In genomic region chr10:115063702-115064479, GRCh38 we compare ENCODE assay signal across 28 cellular contexts. TPM values are rescaled to one million over a fixed set of nuclear protein-coding genes. Genes with fewer than 3 reads are reported as not detected.
A peak's percentile ranks its signal among the peaks of the same experiment; 100 is the strongest.
DNase-seq lines count a peak whose midpoint lies in the region; ATAC-seq, FAIRE-seq and TF ChIP-seq lines count a peak whose summit lies in the region.
"Had no signal": no experiment of that assay in that cellular context is flagged by ENCODE, and none has a peak within 500 bp of the region (broad histone marks: within the 10 kb centered on the region; RNA-seq: fewer than 3 reads in every experiment).

No MANE protein-coding gene starts in this region.

- H3K27me3 ChIP-seq in BLaER1 treated with 17β-estradiol and CSF1 and Interleukin-3, amounts not matched to agents 10 nM and 100 nM: no peaks in the 10 kb centered on the region
- no peaks in the 10 kb centered on the region for H3K27me3 ChIP-seq in astrocyte (ENCODE audit: insufficient read depth, low read length)
- H3K27me3 ChIP-seq: ovary, tibial nerve had no signal

- no peaks in the 10 kb centered on the region for H3K79me2 ChIP-seq in astrocyte (ENCODE audit: insufficient read depth, low read length)

- H2AFZ ChIP-seq in astrocyte (ENCODE audit: low read depth, low read length): no peak overlapping the region

- H3K4me2 ChIP-seq in BLaER1 treated with 17β-estradiol and CSF1 and Interleukin-3, amounts not matched to agents 10 nM and 100 nM: peak overlapping the region in 10 of 11 experiments; percentile 3 to 83 (median 32); a peak in 14 of 22 replicates
- H3K4me2 ChIP-seq in astrocyte (ENCODE audit: low read length): no peak overlapping the region
- H3K4me2 ChIP-seq: KMS-11 had no signal

- peak overlapping the region in 2 of 11 experiments; percentile 15 to 42; a peak in 3 of 22 replicates for H3K27ac ChIP-seq in BLaER1 treated with 17β-estradiol and CSF1 and Interleukin-3, amounts not matched to agents 10 nM and 100 nM
- no peak overlapping the region for H3K27ac ChIP-seq in astrocyte (ENCODE audit: low read depth, low read length)
- H3K27ac ChIP-seq: heart left ventricle, KMS-11, ovary, tibial nerve, WERI-Rb-1 had no signal

- H3K9me3 Mint-ChIP-seq in IgD-negative memory B cell (peaks cover 0 to 2% (median 0%) of the 10 kb centered on the region in 3 donors), astrocyte (ENCODE audit: unreplicated experiment) (no peaks in the 10 kb centered on the region)
- H3K9me3 Mint-ChIP-seq: activated CD4-positive, alpha-beta memory T cell treated with anti-CD3 and anti-CD28 coated beads for 36 hours; central memory CD8-positive, alpha-beta T cell; naive thymus-derived CD8-positive, alpha-beta T cell; stimulated activated naive B cell treated with anti-CD40 and anti-IgM and Interleukin-4, amounts not matched to agents 10 μg/mL and 1 μg/mL and 100 μg/mL, for 72 hours; T-helper 1 cell treated with Interleukin-12 subunit alpha and Interleukin-12 subunit beta and Interleukin-4 antibody, amounts not matched to agents 30 μg/mL and 1 μg/mL, for 36 hours had no signal

- no peak for FAIRE-seq in astrocyte (lab: Jason Lieb, UNC)
- FAIRE-seq: D721Med, keratinocyte had no signal

- H3K4me3 Mint-ChIP-seq in IgD-negative memory B cell (peak overlapping the region in 3 of 4 donors; percentile 34 to 70 (median 64)), astrocyte (ENCODE audit: unreplicated experiment) (no peak overlapping the region)
- H3K4me3 Mint-ChIP-seq: activated CD4-positive, alpha-beta memory T cell treated with anti-CD3 and anti-CD28 coated beads for 36 hours; central memory CD8-positive, alpha-beta T cell; naive thymus-derived CD8-positive, alpha-beta T cell; stimulated activated naive B cell treated with anti-CD40 and anti-IgM and Interleukin-4, amounts not matched to agents 10 μg/mL and 1 μg/mL and 100 μg/mL, for 72 hours; T-helper 1 cell treated with Interleukin-12 subunit alpha and Interleukin-12 subunit beta and Interleukin-4 antibody, amounts not matched to agents 30 μg/mL and 1 μg/mL, for 36 hours had no signal

- no peak for TF ChIP-seq CTCF in astrocyte (IDR thresholded peaks at IDR 0.05; ENCODE audit: insufficient read depth, low read depth, low read length)

- peaks cover 4% of the 10 kb centered on the region for H3K27me3 Mint-ChIP-seq in IgD-negative memory B cell
- H3K27me3 Mint-ChIP-seq in astrocyte (ENCODE audit: low read depth, unreplicated experiment): peaks cover 2% of the 10 kb centered on the region

- no peak overlapping the region for H3K9ac ChIP-seq in BLaER1 treated with 17β-estradiol and CSF1 and Interleukin-3, amounts not matched to agents 10 nM and 100 nM
- no peak overlapping the region for H3K9ac ChIP-seq in astrocyte (ENCODE audit: low read length)
- H3K9ac ChIP-seq: KMS-11 had no signal

- no peaks in the 10 kb centered on the region for H3K36me3 Mint-ChIP-seq in IgD-negative memory B cell
- no peaks in the 10 kb centered on the region for H3K36me3 Mint-ChIP-seq in astrocyte (ENCODE audit: low read depth, unreplicated experiment)
- H3K36me3 Mint-ChIP-seq: activated CD4-positive, alpha-beta memory T cell treated with anti-CD3 and anti-CD28 coated beads for 36 hours; naive thymus-derived CD8-positive, alpha-beta T cell; stimulated activated naive B cell treated with anti-CD40 and anti-IgM and Interleukin-4, amounts not matched to agents 10 μg/mL and 1 μg/mL and 100 μg/mL, for 72 hours had no signal

- H3K4me1 ChIP-seq in BLaER1 treated with 17β-estradiol and CSF1 and Interleukin-3, amounts not matched to agents 10 nM and 100 nM: peaks cover 9 to 26% (median 10%) of the 10 kb centered on the region in 10 experiments; a peak in 18 of 20 replicates
- H3K4me1 ChIP-seq in astrocyte (ENCODE audit: insufficient read depth, low read length): no peaks in the 10 kb centered on the region
- H3K4me1 ChIP-seq: heart left ventricle, tibial nerve had no signal

- ATAC-seq in left lobe of liver: peak; percentile 37
- ATAC-seq: heart left ventricle; naive thymus-derived CD8-positive, alpha-beta T cell; PC-3; stimulated activated naive B cell treated with anti-CD40 and anti-IgM and Interleukin-4, amounts not matched to agents 10 μg/mL and 1 μg/mL and 100 μg/mL, for 72 hours had no signal

- H3K27ac Mint-ChIP-seq in IgD-negative memory B cell (no peak overlapping the region), astrocyte (ENCODE audit: unreplicated experiment) (no peak overlapping the region)
- H3K27ac Mint-ChIP-seq: activated CD4-positive, alpha-beta memory T cell treated with anti-CD3 and anti-CD28 coated beads for 36 hours; naive thymus-derived CD8-positive, alpha-beta T cell; stimulated activated naive B cell treated with anti-CD40 and anti-IgM and Interleukin-4, amounts not matched to agents 10 μg/mL and 1 μg/mL and 100 μg/mL, for 72 hours; T-helper 1 cell treated with Interleukin-12 subunit alpha and Interleukin-12 subunit beta and Interleukin-4 antibody, amounts not matched to agents 30 μg/mL and 1 μg/mL, for 36 hours had no signal

- peaks cover 9 to 17% (median 14%) of the 10 kb centered on the region in 3 donors for H3K4me1 Mint-ChIP-seq in IgD-negative memory B cell
- H3K4me1 Mint-ChIP-seq in astrocyte (ENCODE audit: low read depth, unreplicated experiment): peaks cover 14% of the 10 kb centered on the region
- H3K4me1 Mint-ChIP-seq: central memory CD8-positive, alpha-beta T cell; naive thymus-derived CD8-positive, alpha-beta T cell had no signal

- H3K36me3 ChIP-seq in BLaER1 treated with 17β-estradiol and CSF1 and Interleukin-3, amounts not matched to agents 10 nM and 100 nM: no peaks in the 10 kb centered on the region
- no peaks in the 10 kb centered on the region for H3K36me3 ChIP-seq in astrocyte (ENCODE audit: insufficient read depth, low read length)
- H3K36me3 ChIP-seq: heart left ventricle, ovary, tibial nerve, WERI-Rb-1 had no signal

- no peaks in the 10 kb centered on the region for H4K20me1 ChIP-seq in BLaER1 treated with 17β-estradiol and CSF1 and Interleukin-3, amounts not matched to agents 10 nM and 100 nM
- no peaks in the 10 kb centered on the region for H4K20me1 ChIP-seq in astrocyte (ENCODE audit: insufficient read depth, low read length)

- no peaks in the 10 kb centered on the region for H3K9me3 ChIP-seq in BLaER1 treated with 17β-estradiol and CSF1 and Interleukin-3, amounts not matched to agents 10 nM and 100 nM (replicated peaks in 1 of 11)
- H3K9me3 ChIP-seq in astrocyte (ENCODE audit: insufficient read depth, low read depth, low read length): no peaks in the 10 kb centered on the region
- H3K9me3 ChIP-seq: heart left ventricle, ovary, tibial nerve had no signal

- H3K4me3 ChIP-seq in BLaER1 treated with 17β-estradiol and CSF1 and Interleukin-3, amounts not matched to agents 10 nM and 100 nM: no peak overlapping the region
- no peak overlapping the region for H3K4me3 ChIP-seq in astrocyte (ENCODE audit: insufficient read depth, low read depth, low read length)
- H3K4me3 ChIP-seq: heart left ventricle, ovary, tibial nerve had no signal

- DNase-seq in astrocyte (ENCODE audit: low read depth) (peak; percentile 7), left lobe of liver (ENCODE audit: low spot score) (no peak), islet precursor cell (no peak), mesenteric fat pad (ENCODE audit: low spot score) (no peak), kidney tubule cell (ENCODE audit: low spot score) (no peak), D341Med (ENCODE audit: low spot score) (no peak)
- DNase-seq: activated CD4-positive, alpha-beta memory T cell treated with anti-CD3 and anti-CD28 coated beads for 36 hours; activated T-cell treated with anti-CD3 and anti-CD28 coated beads for 4 hours; AML-193; amygdala; GDM1; heart left ventricle; mammary epithelial cell; naive thymus-derived CD8-positive, alpha-beta T cell; NCI-H774; ovary; PC-3; SIG-M5; stimulated activated naive B cell treated with anti-CD40 and anti-IgM and Interleukin-4, amounts not matched to agents 10 μg/mL and 1 μg/mL and 100 μg/mL, for 72 hours; WERI-Rb-1 had no signal

RNA-seq across cellular contexts. Expression of gene ATRNL1, which starts 29.3 kb away (rescaled TPM):
- 2.5 TPM for polyA plus RNA-seq in IgD-negative memory B cell
- total RNA-seq in astrocyte (15.8 and 17.5 TPM in 2 replicates), left lobe of liver (1.3 TPM), mesenteric fat pad (0.74 TPM)
- total RNA-seq: naive thymus-derived CD8-positive, alpha-beta T cell; PC-3 had no signal
- polyA plus RNA-seq: naive thymus-derived CD8-positive, alpha-beta T cell had no signal
